ENCODE assay signal across 9 cellular contexts in the genomic region with DNA sequence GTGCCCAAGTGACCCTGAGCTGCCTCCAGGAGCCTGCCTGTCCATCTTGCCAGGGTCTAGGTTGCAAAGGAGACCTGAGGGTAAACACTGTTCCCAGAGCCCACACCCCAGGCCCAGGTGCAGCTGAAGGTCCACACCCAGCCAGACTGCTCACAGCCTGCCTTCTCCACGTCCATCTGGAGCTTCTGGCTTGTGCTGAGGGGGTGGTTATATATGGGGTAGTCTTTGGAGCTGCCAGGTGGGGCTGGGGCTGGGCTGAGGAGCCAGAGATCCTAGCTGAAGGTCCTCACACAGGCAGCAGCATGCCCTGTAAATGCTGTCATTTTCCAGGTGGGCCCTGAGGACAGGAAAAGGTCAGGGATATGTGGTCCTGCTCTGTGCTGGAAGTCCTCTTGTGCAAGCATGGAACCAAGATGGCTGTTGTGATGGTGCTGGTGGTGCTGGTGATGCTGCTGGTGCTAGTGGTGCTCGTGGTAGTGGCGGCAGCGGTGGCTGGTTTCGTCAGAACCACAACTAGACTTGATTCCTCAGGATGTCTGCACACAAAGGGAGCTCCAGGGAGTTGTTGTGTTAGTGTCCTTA.
"Had no signal": no experiment of that assay in that cellular context is flagged by ENCODE, and none has a peak within 500 bp of the region (broad histone marks: within the 10 kb centered on the region; RNA-seq: fewer than 3 reads in every experiment).

No MANE protein-coding gene starts in this region.

- H3K27ac ChIP-seq: GM23248, HL-60 had no signal

- H3K4me1 ChIP-seq: HAP-1 had no signal

- DNase-seq: GM23248, GOT3, H7, HFFc6, IMR-90 had no signal

- H3K36me3 ChIP-seq: HAP-1 had no signal

- H3K9ac ChIP-seq: GM23248 had no signal

- H3K4me3 ChIP-seq: GM23248, HAP-1, K562 had no signal

- H3K4me3 Mint-ChIP-seq: HFFc6 had no signal

- H2AFZ ChIP-seq: GM23248 had no signal

- H3K9me3 ChIP-seq: HAP-1 had no signal

- ATAC-seq: HCT116, K562 had no signal

- H3K27ac Mint-ChIP-seq: HFFc6 had no signal
